13 cellular contexts compared by ENCODE assay signal in genomic region chr17:81863833-81864768, GRCh38. TPM values are rescaled to one million over a fixed set of nuclear protein-coding genes. Genes with fewer than 3 reads are reported as not detected.
DNase-seq lines count a peak whose midpoint lies in the region; ATAC-seq, FAIRE-seq and TF ChIP-seq lines count a peak whose summit lies in the region.
"Had no signal": no experiment of that assay in that cellular context is flagged by ENCODE, and none has a peak within 500 bp of the region (broad histone marks: within the 10 kb centered on the region; RNA-seq: fewer than 3 reads in every experiment).

No MANE protein-coding gene starts in this region.

- 0 out of 2 replicates have a peak overlapping the region, but pooled peaks have one; percentile 39 for H3K9ac ChIP-seq in HepG2 (ENCODE audit: insufficient read depth, low read depth, low read length)
- H3K9ac ChIP-seq: KMS-11 had no signal

- POLR2A ChIA-PET in activated CD4-positive, alpha-beta memory T cell treated with anti-CD3 and anti-CD28 coated beads for 36 hours (lab: Charles Lee), result no interaction called here
- POLR2A ChIA-PET in HepG2 (lab: Yijun Ruan, JAX), result interaction anchor here (0.5 to 3.7 kb wide), 9 partner anchors 9 to 1185 kb away, joined by 3 to 21 read pairs (median 4); partner anchors contain the start of genes DCXR and MCRIP1

- WGBS in HepG2 (ENCODE audit: low lambda C conversion rate), result 96% methylated on average over 8 of the region's 9 CpGs
- 58 to 75% methylated on average over 2 to 9 of the region's 9 CpGs for WGBS in transverse colon (ENCODE audit: low coverage in 1 of 2), 2 donors

- no peak for FAIRE-seq in HepG2 (lab: Jason Lieb, UNC)

- H4K20me1 ChIP-seq in HepG2 (ENCODE audit: insufficient read depth, low read length), result peaks cover 51% of the 10 kb centered on the region

- BruUV-seq in HepG2 (replicated peaks; lab: Mats Ljungman, UMichigan), result no TSS peak

- peak overlapping the region; percentile 49 for H3K27ac Mint-ChIP-seq in activated CD4-positive, alpha-beta memory T cell treated with anti-CD3 and anti-CD28 coated beads for 36 hours

- no peak for DNase-seq in left ventricle myocardium inferior
- DNase-seq in right atrium auricular region (ENCODE audit: low spot score), result no peak
- no peak for DNase-seq in activated CD4-positive, alpha-beta memory T cell treated with anti-CD3 and anti-CD28 coated beads for 36 hours
- DNase-seq in HepG2 (ENCODE audit: low spot score), result no peak
- DNase-seq in transverse colon, result no peak
- DNase-seq in stimulated activated naive CD4-positive, alpha-beta T cell (lab: John Stamatoyannopoulos, UW), result no peak
- no peak for DNase-seq in NCI-H2107 treated with DMSO at 0.1 percent for 48 hours (lab: John Stamatoyannopoulos, UW; ENCODE audit: unreplicated experiment)
- DNase-seq: C1 segment of cervical spinal cord, lower lobe of right lung, T-helper 9 cell had no signal

- CTCF ChIA-PET in activated CD4-positive, alpha-beta memory T cell treated with anti-CD3 and anti-CD28 coated beads for 36 hours (lab: Charles Lee), result no interaction called here
- CTCF ChIA-PET in HepG2 (lab: Yijun Ruan, JAX; ENCODE audit: low intra/inter-chr PET ratio, low total read pairs), result no interaction called here

- H3K9me3 ChIP-seq in left ventricle myocardium inferior (replicated peaks) (no peaks in the 10 kb centered on the region), right atrium auricular region (no peaks in the 10 kb centered on the region), HepG2 (ENCODE audit: low read length) (no peaks in the 10 kb centered on the region), transverse colon (no peaks in the 10 kb centered on the region)
- H3K9me3 ChIP-seq: lower lobe of right lung, thoracic aorta had no signal

- peaks cover 47% of the 10 kb centered on the region for H3K79me2 ChIP-seq in HepG2 (ENCODE audit: insufficient read depth, low read length)

- no peak for ATAC-seq in HepG2
- ATAC-seq in HG02852 (IDR thresholded peaks at IDR 0.05; ENCODE audit: unreplicated experiment), result no peak
- ATAC-seq: lower lobe of right lung had no signal

- peaks cover 47% of the 10 kb centered on the region for H3K4me1 Mint-ChIP-seq in activated CD4-positive, alpha-beta memory T cell treated with anti-CD3 and anti-CD28 coated beads for 36 hours (ENCODE audit: low read depth)

- H3K27me3 ChIP-seq in left ventricle myocardium inferior (ENCODE audit: low read depth), result no peaks in the 10 kb centered on the region
- H3K27me3 ChIP-seq in right atrium auricular region, result no peaks in the 10 kb centered on the region
- no peaks in the 10 kb centered on the region; a peak in 1 of 5 replicates for H3K27me3 ChIP-seq in HepG2 (ENCODE audit: control insufficient read depth in 1 of 2, insufficient read depth in 2 of 2, low read length in 2 of 2)
- H3K27me3 ChIP-seq in transverse colon, result no peaks in the 10 kb centered on the region

- H3K27ac ChIP-seq in left ventricle myocardium inferior (replicated peaks) (peak overlapping the region; percentile 34), right atrium auricular region (no peak overlapping the region), HepG2 (ENCODE audit: extremely low read length, insufficient read depth, low read length) (peak overlapping the region; percentile 5), transverse colon (peak overlapping the region; percentile 2 to 100 (median 98))
- H3K27ac ChIP-seq: KMS-11, lower lobe of right lung, thoracic aorta had no signal

- peaks cover 22% of the 10 kb centered on the region for H3K36me3 ChIP-seq in left ventricle myocardium inferior
- H3K36me3 ChIP-seq in right atrium auricular region, result peaks cover 16% of the 10 kb centered on the region
- peaks cover 15 to 36% of the 10 kb centered on the region in 2 experiments for H3K36me3 ChIP-seq in HepG2 (replicated peaks in 1 of 2; ENCODE audit: control insufficient read depth in 1 of 2, insufficient read depth in 2 of 2, low read length in 2 of 2)
- H3K36me3 ChIP-seq in transverse colon, result peaks cover 0 to 4% (median 0%) of the 10 kb centered on the region in 4 donors

- TF ChIP-seq POLR2A in HepG2 (IDR thresholded peaks at IDR 0.05; ENCODE audit: insufficient read depth in 1 of 2, low read depth in 2 of 2, low read length in 2 of 2), result peak in 1 of 2 experiments; percentile 28; a peak in 1 of 4 replicates
- no peak for TF ChIP-seq POLR2A in transverse colon (IDR thresholded peaks at IDR 0.05)

- H2AFZ ChIP-seq in HepG2 (ENCODE audit: low read length), result no peak overlapping the region

- TF ChIP-seq RAD21 in HepG2 (CRISPR knock-in tag; IDR thresholded peaks at IDR 0.05), result peak; percentile 25; the same call in 1 of the 2 replicates

- in situ Hi-C loops in HepG2 (cut with HindIII; ENCODE audit: extremely low pct_ligation_motif_present, low pct_unique_long_range_greater_than_20kb), result no loop called here
- in situ Hi-C loops in transverse colon (cut with MboI; ENCODE audit: low pct_ligation_motif_present in 1 of 4, low pct_unique_long_range_greater_than_20kb in 1 of 4, low sequenced_read_pairs in 3 of 4), result no loop called here

- peak overlapping the region; percentile 78 for H3K4me2 ChIP-seq in HepG2 (ENCODE audit: low read depth, low read length)
- H3K4me2 ChIP-seq: KMS-11 had no signal

- H3K4me1 ChIP-seq in left ventricle myocardium inferior (peaks cover 80% of the 10 kb centered on the region), right atrium auricular region (peaks cover 0 to 59% of the 10 kb centered on the region in 2 donors), HepG2 (ENCODE audit: insufficient read depth, low read length) (peaks cover 77% of the 10 kb centered on the region), transverse colon (peaks cover 37 to 80% (median 66%) of the 10 kb centered on the region in 4 donors)

- TF ChIP-seq CTCF in left ventricle myocardium inferior (IDR thresholded peaks at IDR 0.05; ENCODE audit: borderline replicate concordance) (no peak), right atrium auricular region (IDR thresholded peaks at IDR 0.05) (no peak), HepG2 (CRISPR knock-in tag; IDR thresholded peaks at IDR 0.05) (peak; percentile 36), transverse colon (IDR thresholded peaks at IDR 0.05) (no peak)

- no peak for TF ChIP-seq EP300 in HepG2 (IDR thresholded peaks at IDR 0.05; ENCODE audit: low read depth in 2 of 2, low read length in 2 of 2)
- TF ChIP-seq EP300 in HepG2 (CRISPR knock-in tag; IDR thresholded peaks at IDR 0.05; ENCODE audit: borderline replicate concordance), result 0 out of 2 replicates have a peak, but pooled peaks have one; percentile 13
- TF ChIP-seq EP300 in transverse colon (IDR thresholded peaks at IDR 0.05; ENCODE audit: low read depth), result no peak

- H3K4me3 ChIP-seq in left ventricle myocardium inferior (no peak overlapping the region), right atrium auricular region (no peak overlapping the region), HepG2 (replicated peaks in 1 of 3; ENCODE audit: insufficient read depth in 1 of 3, low read depth in 2 of 3, low read length in 3 of 3) (no peak overlapping the region), transverse colon (no peak overlapping the region)
- H3K4me3 ChIP-seq: lower lobe of right lung, thoracic aorta had no signal

- H3K9me3 Mint-ChIP-seq in activated CD4-positive, alpha-beta memory T cell treated with anti-CD3 and anti-CD28 coated beads for 36 hours, result no peaks in the 10 kb centered on the region

- intact Hi-C loops in left ventricle myocardium inferior (cut with micrococcal nuclease), result no loop called here
- intact Hi-C loops in activated CD4-positive, alpha-beta memory T cell treated with anti-CD3 and anti-CD28 coated beads for 36 hours (cut with micrococcal nuclease), result no loop called here
- intact Hi-C loops in HepG2 (cut with micrococcal nuclease; ENCODE audit: unreplicated experiment), result loop anchor here (5.0 kb wide), 1 partner anchor 42 kb away; no protein-coding TSS in a partner anchor
- intact Hi-C loops in transverse colon (cut with DNase I; ENCODE audit: low total_unique reads), result no loop called here

- no peaks in the 10 kb centered on the region for H3K27me3 Mint-ChIP-seq in activated CD4-positive, alpha-beta memory T cell treated with anti-CD3 and anti-CD28 coated beads for 36 hours

- peaks cover 51% of the 10 kb centered on the region for H3K36me3 Mint-ChIP-seq in activated CD4-positive, alpha-beta memory T cell treated with anti-CD3 and anti-CD28 coated beads for 36 hours

- no peak overlapping the region for H3K4me3 Mint-ChIP-seq in activated CD4-positive, alpha-beta memory T cell treated with anti-CD3 and anti-CD28 coated beads for 36 hours

RNA-seq across cellular contexts. Expression of gene P4HB, which starts 3.8 kb away (rescaled TPM):
- total RNA-seq in left ventricle myocardium inferior, result 267 TPM
- total RNA-seq in right atrium auricular region, result 100 to 1,000 TPM; 321 to 426 TPM
- total RNA-seq in activated CD4-positive, alpha-beta memory T cell treated with anti-CD3 and anti-CD28 coated beads for 36 hours, result 100 to 1,000 TPM; 358 to 367 TPM
- total RNA-seq in HepG2 (2016; rRNA removed; fragmentation: Illumina TruSeq; extraction: Trizol), result 337 and 782 TPM in 2 replicates
- 162 and 167 TPM in 2 replicates for total RNA-seq in HepG2 (2016; cell fraction: cytosol; rRNA removed; fragmentation: Illumina TruSeq; extraction: Trizol; ENCODE audit: low read depth)
- total RNA-seq in HepG2 (2016; cell fraction: insoluble cytoplasmic fraction; rRNA removed; fragmentation: Illumina TruSeq; extraction: Trizol), result 282 and 813 TPM in 2 replicates
- total RNA-seq in HepG2 (2016; cell fraction: membrane; rRNA removed; fragmentation: Illumina TruSeq; extraction: Trizol), result 299 and 300 TPM in 2 replicates
- 801 and 884 TPM in 2 replicates for total RNA-seq in HepG2 (2016; cell fraction: nucleus; rRNA removed; fragmentation: Illumina TruSeq; extraction: Trizol)
- 181 and 185 TPM in 2 replicates for polyA plus RNA-seq in HepG2 (2011; rRNA removed)
- polyA plus RNA-seq in HepG2 (2011; cell fraction: cytosol; rRNA removed), result 150 and 176 TPM in 2 replicates
- 517 and 557 TPM in 2 replicates for polyA plus RNA-seq in HepG2 (2011; cell fraction: nucleus; rRNA removed)
- 1,462 and 1,524 TPM in 2 replicates for polyA plus RNA-seq in HepG2 (2012)
- polyA plus RNA-seq in HepG2 (2016; cell fraction: cytosol; fragmentation: Illumina TruSeq; extraction: Trizol; ENCODE audit: low read depth), result 236 TPM in 2 replicates
- 494 and 566 TPM in 2 replicates for polyA plus RNA-seq in HepG2 (2016; cell fraction: insoluble cytoplasmic fraction; fragmentation: Illumina TruSeq; extraction: Trizol; ENCODE audit: low read depth)
- polyA plus RNA-seq in HepG2 (2016; cell fraction: membrane; fragmentation: Illumina TruSeq; extraction: Trizol; ENCODE audit: low read depth), result 378 and 399 TPM in 2 replicates
- 2,290 and 2,428 TPM in 2 replicates for polyA plus RNA-seq in HepG2 (2016; cell fraction: nucleus; fragmentation: Illumina TruSeq; extraction: Trizol; ENCODE audit: insufficient read depth, low read depth)
- polyA minus RNA-seq in HepG2 (2011; rRNA and poly(A)+ RNA removed; ENCODE audit: low replicate concordance), result 90.8 and 213 TPM in 2 replicates
- 303 and 378 TPM in 2 replicates for polyA minus RNA-seq in HepG2 (2011; cell fraction: cytosol; rRNA and poly(A)+ RNA removed)
- polyA minus RNA-seq in HepG2 (2011; cell fraction: nucleus; rRNA and poly(A)+ RNA removed), result 250 and 278 TPM in 2 replicates
- total RNA-seq in transverse colon, result 100 to 1,000 TPM; 486 to 732 (median 556) TPM

RNA-seq across cellular contexts. Expression of gene ARHGDIA, which starts 7.0 kb away (rescaled TPM):
- 95.1 TPM for total RNA-seq in left ventricle myocardium inferior
- 100 to 1,000 TPM in 1 of 2 donors, 10 to 100 TPM in 1; 59.4 to 145 TPM for total RNA-seq in right atrium auricular region
- 100 to 1,000 TPM; 526 to 531 TPM for total RNA-seq in activated CD4-positive, alpha-beta memory T cell treated with anti-CD3 and anti-CD28 coated beads for 36 hours
- 64.0 and 120 TPM in 2 replicates for total RNA-seq in HepG2 (2016; rRNA removed; fragmentation: Illumina TruSeq; extraction: Trizol)
- 25.7 and 26.7 TPM in 2 replicates for total RNA-seq in HepG2 (2016; cell fraction: cytosol; rRNA removed; fragmentation: Illumina TruSeq; extraction: Trizol; ENCODE audit: low read depth)
- total RNA-seq in HepG2 (2016; cell fraction: insoluble cytoplasmic fraction; rRNA removed; fragmentation: Illumina TruSeq; extraction: Trizol), result 73.7 and 111 TPM in 2 replicates
- total RNA-seq in HepG2 (2016; cell fraction: membrane; rRNA removed; fragmentation: Illumina TruSeq; extraction: Trizol), result 68.1 and 73.5 TPM in 2 replicates
- 66.3 and 84.1 TPM in 2 replicates for total RNA-seq in HepG2 (2016; cell fraction: nucleus; rRNA removed; fragmentation: Illumina TruSeq; extraction: Trizol)
- polyA plus RNA-seq in HepG2 (2011; rRNA removed), result 40.0 and 52.1 TPM in 2 replicates
- 61.3 and 96.2 TPM in 2 replicates for polyA plus RNA-seq in HepG2 (2011; cell fraction: cytosol; rRNA removed)
- polyA plus RNA-seq in HepG2 (2011; cell fraction: nucleus; rRNA removed), result 174 and 191 TPM in 2 replicates
- 159 and 169 TPM in 2 replicates for polyA plus RNA-seq in HepG2 (2012)
- polyA plus RNA-seq in HepG2 (2016; cell fraction: cytosol; fragmentation: Illumina TruSeq; extraction: Trizol; ENCODE audit: low read depth), result 89.7 and 102 TPM in 2 replicates
- polyA plus RNA-seq in HepG2 (2016; cell fraction: insoluble cytoplasmic fraction; fragmentation: Illumina TruSeq; extraction: Trizol; ENCODE audit: low read depth), result 221 and 287 TPM in 2 replicates
- 171 and 188 TPM in 2 replicates for polyA plus RNA-seq in HepG2 (2016; cell fraction: membrane; fragmentation: Illumina TruSeq; extraction: Trizol; ENCODE audit: low read depth)
- 248 and 249 TPM in 2 replicates for polyA plus RNA-seq in HepG2 (2016; cell fraction: nucleus; fragmentation: Illumina TruSeq; extraction: Trizol; ENCODE audit: insufficient read depth, low read depth)
- polyA minus RNA-seq in HepG2 (2011; rRNA and poly(A)+ RNA removed; ENCODE audit: low replicate concordance), result 35.7 and 46.7 TPM in 2 replicates
- polyA minus RNA-seq in HepG2 (2011; cell fraction: cytosol; rRNA and poly(A)+ RNA removed), result 54.0 and 54.8 TPM in 2 replicates
- polyA minus RNA-seq in HepG2 (2011; cell fraction: nucleus; rRNA and poly(A)+ RNA removed), result 52.7 and 57.6 TPM in 2 replicates
- total RNA-seq in transverse colon, result 100 to 1,000 TPM; 189 to 480 (median 323) TPM

RNA-seq across cellular contexts. Expression of gene ALYREF, which starts 27.3 kb away (rescaled TPM):
- 32.1 TPM for total RNA-seq in left ventricle myocardium inferior
- total RNA-seq in right atrium auricular region, result 10 to 100 TPM; 24.3 to 35.9 TPM
- 100 to 1,000 TPM; 208 to 210 TPM for total RNA-seq in activated CD4-positive, alpha-beta memory T cell treated with anti-CD3 and anti-CD28 coated beads for 36 hours
- 264 and 269 TPM in 2 replicates for total RNA-seq in HepG2 (2016; rRNA removed; fragmentation: Illumina TruSeq; extraction: Trizol)
- total RNA-seq in HepG2 (2016; cell fraction: cytosol; rRNA removed; fragmentation: Illumina TruSeq; extraction: Trizol; ENCODE audit: low read depth), result 86.2 and 89.3 TPM in 2 replicates
- 272 and 275 TPM in 2 replicates for total RNA-seq in HepG2 (2016; cell fraction: insoluble cytoplasmic fraction; rRNA removed; fragmentation: Illumina TruSeq; extraction: Trizol)
- 108 and 110 TPM in 2 replicates for total RNA-seq in HepG2 (2016; cell fraction: membrane; rRNA removed; fragmentation: Illumina TruSeq; extraction: Trizol)
- 101 and 105 TPM in 2 replicates for total RNA-seq in HepG2 (2016; cell fraction: nucleus; rRNA removed; fragmentation: Illumina TruSeq; extraction: Trizol)
- 58.4 and 59.8 TPM in 2 replicates for polyA plus RNA-seq in HepG2 (2011; rRNA removed)
- 45.3 and 72.1 TPM in 2 replicates for polyA plus RNA-seq in HepG2 (2011; cell fraction: cytosol; rRNA removed)
- 54.3 and 67.4 TPM in 2 replicates for polyA plus RNA-seq in HepG2 (2011; cell fraction: nucleus; rRNA removed)
- polyA plus RNA-seq in HepG2 (2012), result 42.1 and 68.4 TPM in 2 replicates
- polyA plus RNA-seq in HepG2 (2016; cell fraction: cytosol; fragmentation: Illumina TruSeq; extraction: Trizol; ENCODE audit: low read depth), result 78.5 and 81.9 TPM in 2 replicates
- 267 TPM in 2 replicates for polyA plus RNA-seq in HepG2 (2016; cell fraction: insoluble cytoplasmic fraction; fragmentation: Illumina TruSeq; extraction: Trizol; ENCODE audit: low read depth)
- 83.5 and 93.6 TPM in 2 replicates for polyA plus RNA-seq in HepG2 (2016; cell fraction: membrane; fragmentation: Illumina TruSeq; extraction: Trizol; ENCODE audit: low read depth)
- 158 and 162 TPM in 2 replicates for polyA plus RNA-seq in HepG2 (2016; cell fraction: nucleus; fragmentation: Illumina TruSeq; extraction: Trizol; ENCODE audit: insufficient read depth, low read depth)
- 80.4 and 133 TPM in 2 replicates for polyA minus RNA-seq in HepG2 (2011; rRNA and poly(A)+ RNA removed; ENCODE audit: low replicate concordance)
- 40.2 and 48.3 TPM in 2 replicates for polyA minus RNA-seq in HepG2 (2011; cell fraction: cytosol; rRNA and poly(A)+ RNA removed)
- 44.9 and 56.4 TPM in 2 replicates for polyA minus RNA-seq in HepG2 (2011; cell fraction: nucleus; rRNA and poly(A)+ RNA removed)
- total RNA-seq in transverse colon, result 10 to 100 TPM; 23.1 to 47.7 (median 36.7) TPM

RNA-seq across cellular contexts. Expression of gene ANAPC11, which starts 27.4 kb away (rescaled TPM):
- 161 TPM for total RNA-seq in left ventricle myocardium inferior
- 100 to 1,000 TPM; 126 to 229 TPM for total RNA-seq in right atrium auricular region
- total RNA-seq in activated CD4-positive, alpha-beta memory T cell treated with anti-CD3 and anti-CD28 coated beads for 36 hours, result 100 to 1,000 TPM; 172 to 173 TPM
- total RNA-seq in HepG2 (2016; rRNA removed; fragmentation: Illumina TruSeq; extraction: Trizol), result 114 and 127 TPM in 2 replicates
- 131 and 197 TPM in 2 replicates for total RNA-seq in HepG2 (2016; cell fraction: cytosol; rRNA removed; fragmentation: Illumina TruSeq; extraction: Trizol; ENCODE audit: low read depth)
- 108 and 128 TPM in 2 replicates for total RNA-seq in HepG2 (2016; cell fraction: insoluble cytoplasmic fraction; rRNA removed; fragmentation: Illumina TruSeq; extraction: Trizol)
- 131 and 179 TPM in 2 replicates for total RNA-seq in HepG2 (2016; cell fraction: membrane; rRNA removed; fragmentation: Illumina TruSeq; extraction: Trizol)
- total RNA-seq in HepG2 (2016; cell fraction: nucleus; rRNA removed; fragmentation: Illumina TruSeq; extraction: Trizol), result 50.9 and 64.4 TPM in 2 replicates
- polyA plus RNA-seq in HepG2 (2011; rRNA removed), result 235 and 250 TPM in 2 replicates
- 444 and 596 TPM in 2 replicates for polyA plus RNA-seq in HepG2 (2011; cell fraction: cytosol; rRNA removed)
- 192 and 202 TPM in 2 replicates for polyA plus RNA-seq in HepG2 (2011; cell fraction: nucleus; rRNA removed)
- 95.6 and 161 TPM in 2 replicates for polyA plus RNA-seq in HepG2 (2012)
- polyA plus RNA-seq in HepG2 (2016; cell fraction: cytosol; fragmentation: Illumina TruSeq; extraction: Trizol; ENCODE audit: low read depth), result 209 and 306 TPM in 2 replicates
- polyA plus RNA-seq in HepG2 (2016; cell fraction: insoluble cytoplasmic fraction; fragmentation: Illumina TruSeq; extraction: Trizol; ENCODE audit: low read depth), result 119 and 120 TPM in 2 replicates
- 162 and 209 TPM in 2 replicates for polyA plus RNA-seq in HepG2 (2016; cell fraction: membrane; fragmentation: Illumina TruSeq; extraction: Trizol; ENCODE audit: low read depth)
- 107 and 109 TPM in 2 replicates for polyA plus RNA-seq in HepG2 (2016; cell fraction: nucleus; fragmentation: Illumina TruSeq; extraction: Trizol; ENCODE audit: insufficient read depth, low read depth)
- 68.6 and 147 TPM in 2 replicates for polyA minus RNA-seq in HepG2 (2011; rRNA and poly(A)+ RNA removed; ENCODE audit: low replicate concordance)
- polyA minus RNA-seq in HepG2 (2011; cell fraction: cytosol; rRNA and poly(A)+ RNA removed), result 32.2 and 42.7 TPM in 2 replicates
- 23.0 and 25.9 TPM in 2 replicates for polyA minus RNA-seq in HepG2 (2011; cell fraction: nucleus; rRNA and poly(A)+ RNA removed)
- 100 to 1,000 TPM in 1 of 4 donors, 10 to 100 TPM in 3; 56.7 to 126 (median 86.6) TPM for total RNA-seq in transverse colon

RNA-seq across cellular contexts. Expression of gene PPP1R27, which starts 29.3 kb away (rescaled TPM):
- 0.25 TPM for total RNA-seq in left ventricle myocardium inferior
- not detected for total RNA-seq in right atrium auricular region
- not detected for total RNA-seq in activated CD4-positive, alpha-beta memory T cell treated with anti-CD3 and anti-CD28 coated beads for 36 hours
- 0.69 and 1.00 TPM in 2 replicates for total RNA-seq in HepG2 (2016; rRNA removed; fragmentation: Illumina TruSeq; extraction: Trizol)
- 0.71 and 2.3 TPM in 2 replicates for total RNA-seq in HepG2 (2016; cell fraction: cytosol; rRNA removed; fragmentation: Illumina TruSeq; extraction: Trizol; ENCODE audit: low read depth)
- 1.3 TPM in 1 of 2 replicates, not detected in the other for total RNA-seq in HepG2 (2016; cell fraction: insoluble cytoplasmic fraction; rRNA removed; fragmentation: Illumina TruSeq; extraction: Trizol)
- total RNA-seq in HepG2 (2016; cell fraction: membrane; rRNA removed; fragmentation: Illumina TruSeq; extraction: Trizol), result 1.00 and 1.2 TPM in 2 replicates
- 0.91 and 1.8 TPM in 2 replicates for total RNA-seq in HepG2 (2016; cell fraction: nucleus; rRNA removed; fragmentation: Illumina TruSeq; extraction: Trizol)
- 0.17 and 0.33 TPM in 2 replicates for polyA plus RNA-seq in HepG2 (2011; rRNA removed)
- polyA plus RNA-seq in HepG2 (2011; cell fraction: cytosol; rRNA removed), result 0.55 and 1.1 TPM in 2 replicates
- polyA plus RNA-seq in HepG2 (2011; cell fraction: nucleus; rRNA removed), result 1.6 and 2.8 TPM in 2 replicates
- polyA plus RNA-seq in HepG2 (2012), result 0.34 and 0.52 TPM in 2 replicates
- polyA plus RNA-seq in HepG2 (2016; cell fraction: cytosol; fragmentation: Illumina TruSeq; extraction: Trizol; ENCODE audit: low read depth), result 0.57 and 1.0 TPM in 2 replicates
- 1.7 TPM in 1 of 2 replicates, not detected in the other for polyA plus RNA-seq in HepG2 (2016; cell fraction: insoluble cytoplasmic fraction; fragmentation: Illumina TruSeq; extraction: Trizol; ENCODE audit: low read depth)
- 0.56 TPM in 1 of 2 replicates, not detected in the other for polyA plus RNA-seq in HepG2 (2016; cell fraction: membrane; fragmentation: Illumina TruSeq; extraction: Trizol; ENCODE audit: low read depth)
- polyA plus RNA-seq in HepG2 (2016; cell fraction: nucleus; fragmentation: Illumina TruSeq; extraction: Trizol; ENCODE audit: insufficient read depth, low read depth), result 2.1 TPM in 1 of 2 replicates, not detected in the other
- polyA minus RNA-seq in HepG2 (2011; rRNA and poly(A)+ RNA removed; ENCODE audit: low replicate concordance), result 0.09 and 0.88 TPM in 2 replicates
- not detected in 2 replicates for polyA minus RNA-seq in HepG2 (2011; cell fraction: cytosol; rRNA and poly(A)+ RNA removed)
- 1.9 TPM in 1 of 2 replicates, not detected in the other for polyA minus RNA-seq in HepG2 (2011; cell fraction: nucleus; rRNA and poly(A)+ RNA removed)
- total RNA-seq in transverse colon, result under 1 TPM in 1 of 4 donors, not detected in 3; 0.68 TPM
- total RNA-seq: lower lobe of right lung, thoracic aorta had no signal

Comparison
In these comparisons a context has a peak if more than half of its experiments do, and no peak if none do; other contexts are left out.
1. H3K27ac ChIP-seq: peak in left ventricle myocardium inferior (single experiment), HepG2 (single experiment) and transverse colon (4 of 4); none in right atrium auricular region (0 of 2).